Comparison of ENCODE assay signal across 27 cellular contexts in genomic region chr12:116603516-116603915, GRCh38. TPM values are rescaled to one million over a fixed set of nuclear protein-coding genes. Genes with fewer than 3 reads are reported as not detected.
DNase-seq lines count a peak whose midpoint lies in the region; ATAC-seq and TF ChIP-seq lines count a peak whose summit lies in the region.
"Had no signal": no experiment of that assay in that cellular context is flagged by ENCODE, and none has a peak within 500 bp of the region (broad histone marks: within the 10 kb centered on the region; RNA-seq: fewer than 3 reads in every experiment).

No MANE protein-coding gene starts in this region.

- no peaks in the 10 kb centered on the region for H3K27me3 ChIP-seq in Panc1 (ENCODE audit: control insufficient read depth, insufficient read depth, low read length)
- H3K27me3 ChIP-seq: neutrophil, suprapubic skin had no signal

- in situ Hi-C loops in Panc1 (cut with HindIII; ENCODE audit: low pct_unique_long_range_greater_than_20kb, low sequenced_read_pairs), result no loop called here

- no peak overlapping the region for H3K4me3 ChIP-seq in Panc1 (ENCODE audit: low read depth in 2 of 2, low read length in 2 of 2)
- H3K4me3 ChIP-seq: prostate gland, suprapubic skin had no signal

- H3K27ac Mint-ChIP-seq in osteocyte (ENCODE audit: unreplicated experiment), result peak overlapping the region; percentile 60
- H3K27ac Mint-ChIP-seq: CD4-positive, CD25-positive, alpha-beta regulatory T cell; stimulated activated naive B cell treated with anti-CD40 and anti-IgM and Interleukin-4, amounts not matched to agents 10 μg/mL and 1 μg/mL and 100 μg/mL, for 72 hours; T-helper 2 cell treated with Interferon-gamma antibody and Interleukin-4, amounts not matched to agents 5 μg/mL and 100 μg/mL, for 36 hours had no signal

- DNase-seq in NCI-H1694 (lab: John Stamatoyannopoulos, UW) (peak; percentile 50), Panc1 (ENCODE audit: low read depth, low spot score) (no peak), iPS-NIHi7 (ENCODE audit: extremely low spot score) (peak; percentile 38), osteocyte (ENCODE audit: extremely low spot score, unreplicated experiment) (no peak), RPMI8226 (no peak), EL (no peak)
- DNase-seq: activated CD4-positive, alpha-beta T cell treated with anti-CD3 and anti-CD28 coated beads for 48 hours; activated T-cell treated with anti-CD3 and anti-CD28 coated beads, Interleukin-2, amount 50 U/mL, for 48 hours; CD4-positive, CD25-positive, alpha-beta regulatory T cell; cerebellar nuclear complex; dorsolateral prefrontal cortex; GOT3; Kasumi-1; NCI-H1436 treated with DMSO at 0.1 percent for 48 hours; NCI-H748 treated with DMSO at 0.1 percent for 48 hours; stimulated activated CD4-positive, alpha-beta T cell treated with anti-CD3 and anti-CD28 coated beads, Interleukin-4, amount 100 ng/mL, for 4 hours; stimulated activated naive B cell treated with anti-CD40 and anti-IgM and Interleukin-4, amounts not matched to agents 10 μg/mL and 1 μg/mL and 100 μg/mL, for 72 hours had no signal

- H3K27me3 Mint-ChIP-seq in osteocyte (ENCODE audit: unreplicated experiment), result no peaks in the 10 kb centered on the region

- H3K36me3 Mint-ChIP-seq in osteocyte (ENCODE audit: unreplicated experiment), result no peaks in the 10 kb centered on the region
- H3K36me3 Mint-ChIP-seq: CD4-positive, CD25-positive, alpha-beta regulatory T cell; stimulated activated naive B cell treated with anti-CD40 and anti-IgM and Interleukin-4, amounts not matched to agents 10 μg/mL and 1 μg/mL and 100 μg/mL, for 72 hours had no signal

- peaks cover 56% of the 10 kb centered on the region for H3K4me1 Mint-ChIP-seq in osteocyte (ENCODE audit: unreplicated experiment)

- CTCF ChIA-PET in Panc1 (lab: Charles Lee), result no interaction called here

- intact Hi-C loops in Panc1 (cut with micrococcal nuclease; ENCODE audit: unreplicated experiment), result loop anchor here (5.0 kb wide), 1 partner anchor 326 kb away; the partner anchor contains the start of gene MED13L

- POLR2A ChIA-PET in Panc1 (lab: Charles Lee), result no interaction called here

- no peak overlapping the region for H3K4me3 Mint-ChIP-seq in osteocyte (ENCODE audit: unreplicated experiment)
- H3K4me3 Mint-ChIP-seq: stimulated activated naive B cell treated with anti-CD40 and anti-IgM and Interleukin-4, amounts not matched to agents 10 μg/mL and 1 μg/mL and 100 μg/mL, for 72 hours; T-helper 2 cell treated with Interferon-gamma antibody and Interleukin-4, amounts not matched to agents 5 μg/mL and 100 μg/mL, for 36 hours had no signal

- H3K27ac ChIP-seq in Panc1 (ENCODE audit: low read length), result peak overlapping the region; percentile 41; the same call in 1 of the 2 replicates
- H3K27ac ChIP-seq: dorsolateral prefrontal cortex, neutrophil, prostate gland, suprapubic skin, VCaP had no signal

- no peaks in the 10 kb centered on the region for H3K9me3 ChIP-seq in Panc1 (ENCODE audit: control insufficient read depth, insufficient read depth, low read depth, low read length)
- H3K9me3 ChIP-seq: neutrophil, prostate gland, suprapubic skin had no signal

- peaks cover 18% of the 10 kb centered on the region for H3K4me1 ChIP-seq in Panc1 (ENCODE audit: control insufficient read depth, insufficient read depth, low read length)
- H3K4me1 ChIP-seq: prostate gland had no signal

- no peaks in the 10 kb centered on the region for H3K36me3 ChIP-seq in Panc1 (ENCODE audit: control insufficient read depth, insufficient read depth, low read length)
- H3K36me3 ChIP-seq: neutrophil, prostate gland, suprapubic skin had no signal

- H3K9me3 Mint-ChIP-seq in osteocyte (ENCODE audit: unreplicated experiment), result no peaks in the 10 kb centered on the region
- H3K9me3 Mint-ChIP-seq: CD4-positive, CD25-positive, alpha-beta regulatory T cell; T-helper 2 cell treated with Interferon-gamma antibody and Interleukin-4, amounts not matched to agents 5 μg/mL and 100 μg/mL, for 36 hours had no signal

- TF ChIP-seq CTCF in Panc1 (IDR thresholded peaks at IDR 0.05) (no peak), osteocyte (IDR thresholded peaks at IDR 0.05) (no peak)

- no peak for ATAC-seq in Panc1
- ATAC-seq in GM18498 (IDR thresholded peaks at IDR 0.05; ENCODE audit: unreplicated experiment), result no peak
- ATAC-seq: HepG2; stimulated activated naive B cell treated with anti-CD40 and anti-IgM and Interleukin-4, amounts not matched to agents 10 μg/mL and 1 μg/mL and 100 μg/mL, for 72 hours had no signal

- BruUV-seq in Panc1 (replicated peaks; lab: Mats Ljungman, UMichigan), result no TSS peak

RNA-seq across cellular contexts. Expression of gene MAP1LC3B2, which starts 44.3 kb away (rescaled TPM):
- 1.9 TPM for total RNA-seq in Panc1 (2021; ENCODE audit: unreplicated experiment)
- polyA plus RNA-seq in Panc1 (2012; ENCODE audit: insufficient read length), result 9.4 TPM
- 1.7 and 2.1 TPM in 2 replicates for total RNA-seq in osteocyte
- total RNA-seq: liver, OCI-LY7, urinary bladder had no signal

Comparison
In these comparisons a context has a peak if more than half of its experiments do, and no peak if none do; other contexts are left out.
1. DNase-seq: peak in NCI-H1694 (single experiment) and iPS-NIHi7 (single experiment); none in Panc1 (single experiment), osteocyte (single experiment), RPMI8226 (single experiment) and EL (single experiment).